In genomic region chr3:16058511-16058910, GRCh38 we compare ENCODE assay signal across 14 cellular contexts.
DNase-seq lines count a peak whose midpoint lies in the region; ATAC-seq and TF ChIP-seq lines count a peak whose summit lies in the region.
"Had no signal": no experiment of that assay in that cellular context is flagged by ENCODE, and none has a peak within 500 bp of the region (broad histone marks: within the 10 kb centered on the region; RNA-seq: fewer than 3 reads in every experiment).

No MANE protein-coding gene starts in this region.

- intact Hi-C loops in gastrocnemius medialis (cut with DNase I; ENCODE audit: low total_unique reads) (loop anchor here (5.0 kb wide), 2 partner anchors 421 to 1684 kb away; partner anchors contain the start of gene TBC1D5), ovary (cut with DNase I) (loop anchor here in 3 of 4 donors (5.0 to 10.0 kb wide), 4 partner anchors 76 to 424 kb away; no protein-coding TSS in a partner anchor)

- TF ChIP-seq CTCF in AG10803 (conservative IDR thresholded peaks at IDR 0.05; ENCODE audit: low read length): no peak
- no peak for TF ChIP-seq CTCF in fibroblast of lung (conservative IDR thresholded peaks at IDR 0.05 in 1 of 2, IDR thresholded peaks at IDR 0.05 in 1 of 2; ENCODE audit: low read depth in 1 of 2, low read length in 2 of 2)
- no peak for TF ChIP-seq CTCF in gastrocnemius medialis (IDR thresholded peaks at IDR 0.05 in 4 of 5, conservative IDR thresholded peaks at IDR 0.05 in 1 of 5)
- TF ChIP-seq CTCF in ovary (IDR thresholded peaks at IDR 0.05): no peak

- no peak overlapping the region for H3K9ac ChIP-seq in fibroblast of lung (ENCODE audit: insufficient read depth, low read length)

- H3K4me2 ChIP-seq in fibroblast of lung (ENCODE audit: extremely low read depth, insufficient read depth, low read length): no peak overlapping the region

- H3K4me3 ChIP-seq in AG10803 (ENCODE audit: low read length): no peak overlapping the region
- no peak overlapping the region for H3K4me3 ChIP-seq in SJSA1
- no peak overlapping the region for H3K4me3 ChIP-seq in fibroblast of lung (replicated peaks in 1 of 4; ENCODE audit: control extremely low read depth in 1 of 4, insufficient read depth in 1 of 4, low read depth in 3 of 4, low read length in 4 of 4)
- no peak overlapping the region for H3K4me3 ChIP-seq in gastrocnemius medialis
- H3K4me3 ChIP-seq in ovary: no peak overlapping the region

- no peak overlapping the region for H2AFZ ChIP-seq in fibroblast of lung (ENCODE audit: low read length)

- 91 to 93% (median 92%) methylated on average over 1 of the region's 1 CpG for WGBS in ovary, 3 donors

- in situ Hi-C loops in gastrocnemius medialis (cut with MboI; ENCODE audit: low sequenced_read_pairs in 4 of 4): loop anchor here in 3 of 4 donors (5.0 to 10.0 kb wide), 3 partner anchors 76 to 186 kb away; partner anchors contain the start of gene GALNT15 (in 1 of the 3)

- H3K4me1 ChIP-seq in SJSA1 (replicated peaks) (peaks cover 58% of the 10 kb centered on the region), fibroblast of lung (ENCODE audit: control insufficient read depth, extremely low read depth, insufficient read depth, low read length) (peaks cover 29% of the 10 kb centered on the region), gastrocnemius medialis (peaks cover 53 to 64% of the 10 kb centered on the region in 2 donors), ovary (ENCODE audit: insufficient read depth) (peaks cover 25% of the 10 kb centered on the region)

- H3K9me3 ChIP-seq in SJSA1 (replicated peaks): no peaks in the 10 kb centered on the region
- no peaks in the 10 kb centered on the region for H3K9me3 ChIP-seq in fibroblast of lung (ENCODE audit: control insufficient read depth, insufficient read depth, low read depth, low read length)
- H3K9me3 ChIP-seq in gastrocnemius medialis: no peaks in the 10 kb centered on the region
- H3K9me3 ChIP-seq in ovary: no peaks in the 10 kb centered on the region

- DNase-seq in AG10803 (ENCODE audit: low read depth) (peak; percentile 44), SJSA1 (ENCODE audit: low read depth in 1 of 2, low spot score in 2 of 2) (no peak), fibroblast of lung (ENCODE audit: low read depth in 2 of 2) (peak in 1 of 2 donors; percentile 45), gastrocnemius medialis (no peak), ovary (no peak), left lobe of liver (ENCODE audit: low spot score) (no peak)
- no peak for DNase-seq in activated CD4-positive, alpha-beta T cell treated with anti-CD3 and anti-CD28 coated beads for 1 hour
- DNase-seq in activated CD4-positive, alpha-beta T cell treated with anti-CD3 and anti-CD28 coated beads, Interleukin-2, amount 50 U/mL, for 1 hour: no peak
- DNase-seq: activated CD8-positive, alpha-beta T cell treated with anti-CD3 and anti-CD28 coated beads for 36 hours; anterior cingulate cortex; islet precursor cell; NCI-H1092; right cardiac atrium; stimulated activated CD4-positive, alpha-beta T cell treated with anti-CD3 and anti-CD28 coated beads, Interleukin-4, amount 100 ng/mL, for 4 hours had no signal

- H3K27ac ChIP-seq in SJSA1 (peak overlapping the region; percentile 89), fibroblast of lung (ENCODE audit: insufficient read depth, low read length) (peak overlapping the region; percentile 97), gastrocnemius medialis (peak overlapping the region; percentile 83 to 90 (median 86)), ovary (no peak overlapping the region)

- H3K27me3 ChIP-seq in SJSA1 (replicated peaks) (no peaks in the 10 kb centered on the region), fibroblast of lung (ENCODE audit: control insufficient read depth, insufficient read depth, low read length) (no peaks in the 10 kb centered on the region), gastrocnemius medialis (no peaks in the 10 kb centered on the region), ovary (no peaks in the 10 kb centered on the region)

- H3K36me3 ChIP-seq in SJSA1 (no peaks in the 10 kb centered on the region), fibroblast of lung (ENCODE audit: control insufficient read depth, insufficient read depth, low read length) (no peaks in the 10 kb centered on the region), gastrocnemius medialis (no peaks in the 10 kb centered on the region), ovary (no peaks in the 10 kb centered on the region)

- TF ChIP-seq EP300 in ovary (IDR thresholded peaks at IDR 0.05): no peak

- TF ChIP-seq POLR2A in gastrocnemius medialis (IDR thresholded peaks at IDR 0.05) (no peak), ovary (IDR thresholded peaks at IDR 0.05) (no peak)

- H3K79me2 ChIP-seq in fibroblast of lung (ENCODE audit: control insufficient read depth, insufficient read depth, low read length): no peaks in the 10 kb centered on the region

- H4K20me1 ChIP-seq in fibroblast of lung (ENCODE audit: control insufficient read depth, extremely low read depth, insufficient read depth, low read length): no peaks in the 10 kb centered on the region

- ATAC-seq in gastrocnemius medialis (no peak), left lobe of liver (no peak)
- ATAC-seq: activated CD8-positive, alpha-beta T cell treated with anti-CD3 and anti-CD28 coated beads for 36 hours; right cardiac atrium had no signal

Comparison
In these comparisons a context has a peak if more than half of its experiments do, and no peak if none do; other contexts are left out.
1. H3K27ac ChIP-seq: peak in SJSA1 (single experiment), fibroblast of lung (single experiment) and gastrocnemius medialis (4 of 4); none in ovary (0 of 2).